Comparison of ENCODE assay signal across 28 cellular contexts in genomic region chr7:44736896-44737295, GRCh38. TPM values are rescaled to one million over a fixed set of nuclear protein-coding genes. Genes with fewer than 3 reads are reported as not detected.
DNase-seq lines count a peak whose midpoint lies in the region; ATAC-seq and TF ChIP-seq lines count a peak whose summit lies in the region.
"Had no signal": no experiment of that assay in that cellular context is flagged by ENCODE, and none has a peak within 500 bp of the region (broad histone marks: within the 10 kb centered on the region; RNA-seq: fewer than 3 reads in every experiment).

No MANE protein-coding gene starts in this region.

- no peaks in the 10 kb centered on the region for H3K36me3 Mint-ChIP-seq in activated naive CD8-positive, alpha-beta T cell treated with anti-CD3 and anti-CD28 coated beads, Interleukin-2, amount 10 ng/mL, durations not matched to agents 7 days and 5 days
- no peaks in the 10 kb centered on the region for H3K36me3 Mint-ChIP-seq in activated naive CD8-positive, alpha-beta T cell treated with anti-CD3 and anti-CD28 coated beads, Interleukin-2, amount 50 U/mL, for 24 hours (ENCODE audit: low read depth)
- H3K36me3 Mint-ChIP-seq: brain; CD4-positive, alpha-beta memory T cell; mesothelial cell of epicardium had no signal

- peak overlapping the region; percentile 67 for H3K27ac Mint-ChIP-seq in activated naive CD8-positive, alpha-beta T cell treated with anti-CD3 and anti-CD28 coated beads, Interleukin-2, amount 10 ng/mL, durations not matched to agents 7 days and 5 days
- H3K27ac Mint-ChIP-seq in activated naive CD8-positive, alpha-beta T cell treated with anti-CD3 and anti-CD28 coated beads, Interleukin-2, amount 50 U/mL, for 24 hours = no peak overlapping the region
- H3K27ac Mint-ChIP-seq in stimulated activated naive CD8-positive, alpha-beta T cell treated with anti-CD3 and anti-CD28 coated beads, Interleukin-15, amount 100 ng/mL, for 72 hours = peak overlapping the region; percentile 9 to 45
- H3K27ac Mint-ChIP-seq: brain, mesothelial cell of epicardium had no signal

- CTCF ChIA-PET in Panc1 (lab: Charles Lee) = no interaction called here

- H3K9me3 Mint-ChIP-seq in activated naive CD8-positive, alpha-beta T cell treated with anti-CD3 and anti-CD28 coated beads, Interleukin-2, amount 10 ng/mL, durations not matched to agents 7 days and 5 days = no peaks in the 10 kb centered on the region
- H3K9me3 Mint-ChIP-seq in activated naive CD8-positive, alpha-beta T cell treated with anti-CD3 and anti-CD28 coated beads, Interleukin-2, amount 50 U/mL, for 24 hours = no peaks in the 10 kb centered on the region
- no peaks in the 10 kb centered on the region for H3K9me3 Mint-ChIP-seq in stimulated activated naive CD8-positive, alpha-beta T cell treated with anti-CD3 and anti-CD28 coated beads, Interleukin-15, amount 100 ng/mL, for 72 hours
- H3K9me3 Mint-ChIP-seq: brain; CD4-positive, alpha-beta memory T cell; mesothelial cell of epicardium had no signal

- peaks cover 2% of the 10 kb centered on the region for H3K27me3 Mint-ChIP-seq in activated naive CD8-positive, alpha-beta T cell treated with anti-CD3 and anti-CD28 coated beads, Interleukin-2, amount 10 ng/mL, durations not matched to agents 7 days and 5 days
- no peaks in the 10 kb centered on the region for H3K27me3 Mint-ChIP-seq in activated naive CD8-positive, alpha-beta T cell treated with anti-CD3 and anti-CD28 coated beads, Interleukin-2, amount 50 U/mL, for 24 hours
- H3K27me3 Mint-ChIP-seq in stimulated activated naive CD8-positive, alpha-beta T cell treated with anti-CD3 and anti-CD28 coated beads, Interleukin-15, amount 100 ng/mL, for 72 hours = no peaks in the 10 kb centered on the region
- H3K27me3 Mint-ChIP-seq: CD4-positive, alpha-beta memory T cell; naive thymus-derived CD4-positive, alpha-beta T cell had no signal

- no peaks in the 10 kb centered on the region for H3K27me3 ChIP-seq in Panc1 (ENCODE audit: control insufficient read depth, insufficient read depth, low read length)
- H3K27me3 ChIP-seq: colonic mucosa, esophagus squamous epithelium, left lung, thyroid gland had no signal

- no peak for ATAC-seq in activated naive CD8-positive, alpha-beta T cell treated with anti-CD3 and anti-CD28 coated beads, Interleukin-2, amount 10 ng/mL, durations not matched to agents 7 days and 5 days (ENCODE audit: low read depth)
- ATAC-seq in activated naive CD8-positive, alpha-beta T cell treated with anti-CD3 and anti-CD28 coated beads, Interleukin-2, amount 50 U/mL, for 24 hours = no peak
- no peak for ATAC-seq in Panc1
- ATAC-seq in stimulated activated naive CD8-positive, alpha-beta T cell treated with anti-CD3 and anti-CD28 coated beads, Interleukin-15, amount 100 ng/mL, for 72 hours = no peak
- ATAC-seq: activated CD4-positive, CD25-positive, alpha-beta regulatory T cell treated with anti-CD3 and anti-CD28 coated beads, Interleukin-2, amount 50 U/mL, for 24 hours; HCT116; left lung; naive thymus-derived CD4-positive, alpha-beta T cell had no signal

- POLR2A ChIA-PET in activated naive CD8-positive, alpha-beta T cell treated with anti-CD3 and anti-CD28 coated beads, Interleukin-2, amount 10 ng/mL, durations not matched to agents 7 days and 5 days (lab: Charles Lee) = no interaction called here
- POLR2A ChIA-PET in Panc1 (lab: Charles Lee) = no interaction called here

- H3K4me3 ChIP-seq in Panc1 (ENCODE audit: low read depth in 2 of 2, low read length in 2 of 2) = no peak overlapping the region
- H3K4me3 ChIP-seq: colonic mucosa, esophagus squamous epithelium, left lung, smooth muscle cell, thyroid gland had no signal

- H3K9me3 ChIP-seq in Panc1 (ENCODE audit: control insufficient read depth, insufficient read depth, low read depth, low read length) = no peaks in the 10 kb centered on the region
- H3K9me3 ChIP-seq: colonic mucosa, esophagus squamous epithelium, left lung, thyroid gland had no signal

- DNase-seq in activated naive CD8-positive, alpha-beta T cell treated with anti-CD3 and anti-CD28 coated beads, Interleukin-2, amount 10 ng/mL, durations not matched to agents 7 days and 5 days = no peak
- no peak for DNase-seq in activated naive CD8-positive, alpha-beta T cell treated with anti-CD3 and anti-CD28 coated beads, Interleukin-2, amount 50 U/mL, for 24 hours
- DNase-seq in Panc1 (ENCODE audit: low read depth, low spot score) (no peak), epithelial cell of prostate (ENCODE audit: low read depth, low spot score) (no peak), NK-92 (lab: John Stamatoyannopoulos, UW; ENCODE audit: unreplicated experiment) (no peak), A172 (ENCODE audit: low spot score) (no peak), nucleus accumbens (lab: John Stamatoyannopoulos, UW) (no peak)
- DNase-seq in stimulated activated naive CD8-positive, alpha-beta T cell treated with anti-CD3 and anti-CD28 coated beads, Interleukin-15, amount 100 ng/mL, for 72 hours = no peak
- DNase-seq: CD4-positive, alpha-beta memory T cell; colonic mucosa; DMS153; effector memory CD4-positive, alpha-beta T cell; esophagus squamous epithelium; hippocampal formation; left lung; naive thymus-derived CD4-positive, alpha-beta T cell; NCI-H1092 treated with DMSO at 0.1 percent for 48 hours; NCI-H2029 treated with DMSO at 0.1 percent for 48 hours; NCI-H82; retina; SHP77; stimulated activated naive CD4-positive, alpha-beta T cell treated with Interleukin-2 at 50 U/mL for 16 hours; thyroid gland had no signal

- no peak overlapping the region for H3K4me3 Mint-ChIP-seq in activated naive CD8-positive, alpha-beta T cell treated with anti-CD3 and anti-CD28 coated beads, Interleukin-2, amount 10 ng/mL, durations not matched to agents 7 days and 5 days
- H3K4me3 Mint-ChIP-seq in activated naive CD8-positive, alpha-beta T cell treated with anti-CD3 and anti-CD28 coated beads, Interleukin-2, amount 50 U/mL, for 24 hours = no peak overlapping the region
- H3K4me3 Mint-ChIP-seq in stimulated activated naive CD8-positive, alpha-beta T cell treated with anti-CD3 and anti-CD28 coated beads, Interleukin-15, amount 100 ng/mL, for 72 hours = no peak overlapping the region
- H3K4me3 Mint-ChIP-seq: brain; CD4-positive, alpha-beta memory T cell; mesothelial cell of epicardium; naive thymus-derived CD4-positive, alpha-beta T cell had no signal

- H3K4me1 Mint-ChIP-seq in activated naive CD8-positive, alpha-beta T cell treated with anti-CD3 and anti-CD28 coated beads, Interleukin-2, amount 10 ng/mL, durations not matched to agents 7 days and 5 days = peaks cover 7% of the 10 kb centered on the region
- peaks cover 32% of the 10 kb centered on the region for H3K4me1 Mint-ChIP-seq in activated naive CD8-positive, alpha-beta T cell treated with anti-CD3 and anti-CD28 coated beads, Interleukin-2, amount 50 U/mL, for 24 hours
- H3K4me1 Mint-ChIP-seq in stimulated activated naive CD8-positive, alpha-beta T cell treated with anti-CD3 and anti-CD28 coated beads, Interleukin-15, amount 100 ng/mL, for 72 hours = peaks cover 39% of the 10 kb centered on the region
- H3K4me1 Mint-ChIP-seq: brain, mesothelial cell of epicardium had no signal

- in situ Hi-C loops in Panc1 (cut with HindIII; ENCODE audit: low pct_unique_long_range_greater_than_20kb, low sequenced_read_pairs) = no loop called here

- BruUV-seq in Panc1 (replicated peaks; lab: Mats Ljungman, UMichigan) = no TSS peak

- H3K27ac ChIP-seq in Panc1 (ENCODE audit: low read length) = peak overlapping the region; percentile 26
- peak overlapping the region; percentile 97 for H3K27ac ChIP-seq in epithelial cell of prostate
- H3K27ac ChIP-seq: colonic mucosa, esophagus squamous epithelium, left lung, thyroid gland had no signal

- intact Hi-C loops in Panc1 (cut with micrococcal nuclease; ENCODE audit: unreplicated experiment) = no loop called here

- TF ChIP-seq CTCF in Panc1 (IDR thresholded peaks at IDR 0.05) = no peak

- no peaks in the 10 kb centered on the region for H3K36me3 ChIP-seq in Panc1 (ENCODE audit: control insufficient read depth, insufficient read depth, low read length)
- H3K36me3 ChIP-seq: colonic mucosa, esophagus squamous epithelium, left lung, thyroid gland had no signal

- peaks cover 6% of the 10 kb centered on the region; the same call in 1 of the 2 replicates for H3K4me1 ChIP-seq in Panc1 (ENCODE audit: control insufficient read depth, insufficient read depth, low read length)
- H3K4me1 ChIP-seq: colonic mucosa, thyroid gland had no signal

RNA-seq across cellular contexts. Expression of gene ZMIZ2, which starts 11.8 kb away (rescaled TPM):
- 100 to 1,000 TPM; 120 to 124 TPM for total RNA-seq in activated naive CD8-positive, alpha-beta T cell treated with anti-CD3 and anti-CD28 coated beads, Interleukin-2, amount 10 ng/mL, durations not matched to agents 7 days and 5 days
- 137 TPM for total RNA-seq in Panc1 (2021; ENCODE audit: unreplicated experiment)
- 108 TPM for polyA plus RNA-seq in Panc1 (2012; ENCODE audit: insufficient read length)
- total RNA-seq in A172 (2014; rRNA removed; shearing (Covaris generic)) = 12.7 and 13.9 TPM in 2 replicates

RNA-seq across cellular contexts. Expression of gene PPIA, which starts 59.6 kb away (rescaled TPM):
- 1,000 to 10,000 TPM; 1,658 to 1,692 TPM for total RNA-seq in activated naive CD8-positive, alpha-beta T cell treated with anti-CD3 and anti-CD28 coated beads, Interleukin-2, amount 10 ng/mL, durations not matched to agents 7 days and 5 days
- 3,706 TPM for total RNA-seq in Panc1 (2021; ENCODE audit: unreplicated experiment)
- polyA plus RNA-seq in Panc1 (2012; ENCODE audit: insufficient read length) = 2,487 TPM
- 7,457 and 8,235 TPM in 2 replicates for total RNA-seq in A172 (2014; rRNA removed; shearing (Covaris generic))
